8 cellular contexts compared by ENCODE assay signal in genomic region chr1:151164732-151165280, GRCh38. TPM values are rescaled to one million over a fixed set of nuclear protein-coding genes. Genes with fewer than 3 reads are reported as not detected.
A peak's percentile ranks its signal among the peaks of the same experiment; 100 is the strongest.
DNase-seq lines count a peak whose midpoint lies in the region; ATAC-seq and TF ChIP-seq lines count a peak whose summit lies in the region.

No MANE protein-coding gene starts in this region.

- intact Hi-C loops in colonic mucosa (cut with DNase I): no loop called here

- H3K36me3 Mint-ChIP-seq in stimulated activated naive CD8-positive, alpha-beta T cell treated with anti-CD3 and anti-CD28 coated beads, Interleukin-15, Interleukin-2, amounts not matched to agents 100 ng/mL and 50 ng/mL, for 24 hours (ENCODE audit: low read depth): peaks cover 69% of the 10 kb centered on the region
- peaks cover 16% of the 10 kb centered on the region for H3K36me3 Mint-ChIP-seq in mesothelial cell of epicardium

- ATAC-seq in stimulated activated naive CD8-positive, alpha-beta T cell treated with anti-CD3 and anti-CD28 coated beads, Interleukin-15, Interleukin-2, amounts not matched to agents 100 U/mL and 50 U/mL, for 24 hours: no peak
- ATAC-seq in HG02623 (IDR thresholded peaks at IDR 0.05; ENCODE audit: unreplicated experiment): no peak

- no peaks in the 10 kb centered on the region for H3K9me3 ChIP-seq in colonic mucosa

- H3K27me3 Mint-ChIP-seq in stimulated activated naive CD8-positive, alpha-beta T cell treated with anti-CD3 and anti-CD28 coated beads, Interleukin-15, Interleukin-2, amounts not matched to agents 100 ng/mL and 50 ng/mL, for 24 hours: no peaks in the 10 kb centered on the region
- peaks cover 2% of the 10 kb centered on the region for H3K27me3 Mint-ChIP-seq in mesothelial cell of epicardium (ENCODE audit: low read depth)

- no peaks in the 10 kb centered on the region for H3K36me3 ChIP-seq in colonic mucosa

- peak overlapping the region; percentile 45 for H3K27ac ChIP-seq in colonic mucosa

- H3K27me3 ChIP-seq in colonic mucosa: no peaks in the 10 kb centered on the region

- H3K9ac ChIP-seq in colonic mucosa (ENCODE audit: low read depth in 2 of 2, low read length in 2 of 2): peak overlapping the region; percentile 61 to 78

- in situ Hi-C loops in GM13976 (cut with MboI; ENCODE audit: low sequenced_read_pairs, unreplicated experiment): no loop called here

- peak overlapping the region; percentile 98 for H3K27ac Mint-ChIP-seq in stimulated activated naive CD8-positive, alpha-beta T cell treated with anti-CD3 and anti-CD28 coated beads, Interleukin-15, Interleukin-2, amounts not matched to agents 100 ng/mL and 50 ng/mL, for 24 hours
- peak overlapping the region; percentile 98 for H3K27ac Mint-ChIP-seq in mesothelial cell of epicardium

- peak overlapping the region; percentile 83 for H3K4me3 ChIP-seq in colonic mucosa

- H3K4me1 ChIP-seq in colonic mucosa: peaks cover 11% of the 10 kb centered on the region

- H3K4me1 Mint-ChIP-seq in stimulated activated naive CD8-positive, alpha-beta T cell treated with anti-CD3 and anti-CD28 coated beads, Interleukin-15, Interleukin-2, amounts not matched to agents 100 ng/mL and 50 ng/mL, for 24 hours (ENCODE audit: low read depth): peaks cover 65% of the 10 kb centered on the region
- peaks cover 22% of the 10 kb centered on the region for H3K4me1 Mint-ChIP-seq in mesothelial cell of epicardium

- TF ChIP-seq CTCF in colonic mucosa (IDR thresholded peaks at IDR 0.05): no peak
- no peak for TF ChIP-seq CTCF in mesothelial cell of epicardium (IDR thresholded peaks at IDR 0.05; ENCODE audit: unreplicated experiment)
- TF ChIP-seq CTCF in GM13976 (IDR thresholded peaks at IDR 0.05; ENCODE audit: borderline replicate concordance, control extremely low read depth, extremely low read depth, insufficient read depth, missing control alignments): no peak

- peak overlapping the region; percentile 95 for H3K4me3 Mint-ChIP-seq in stimulated activated naive CD8-positive, alpha-beta T cell treated with anti-CD3 and anti-CD28 coated beads, Interleukin-15, Interleukin-2, amounts not matched to agents 100 ng/mL and 50 ng/mL, for 24 hours
- peak overlapping the region; percentile 98 for H3K4me3 Mint-ChIP-seq in mesothelial cell of epicardium

- no peak for DNase-seq in stimulated activated naive CD8-positive, alpha-beta T cell treated with anti-CD3 and anti-CD28 coated beads, Interleukin-15, Interleukin-2, amounts not matched to agents 100 U/mL and 50 U/mL, for 24 hours
- DNase-seq in colonic mucosa (no peak), mesothelial cell of epicardium (ENCODE audit: low spot score in 2 of 2, unreplicated experiment in 2 of 2) (no peak), OCI-M1 (lab: John Stamatoyannopoulos, UW) (no peak), iPS-NIHi7 (ENCODE audit: extremely low spot score) (no peak), GM13976 (ENCODE audit: low spot score) (no peak)

- H3K9me3 Mint-ChIP-seq in stimulated activated naive CD8-positive, alpha-beta T cell treated with anti-CD3 and anti-CD28 coated beads, Interleukin-15, Interleukin-2, amounts not matched to agents 100 ng/mL and 50 ng/mL, for 24 hours: no peaks in the 10 kb centered on the region
- H3K9me3 Mint-ChIP-seq in mesothelial cell of epicardium: no peaks in the 10 kb centered on the region

RNA-seq across cellular contexts. Expression of gene LYSMD1, which starts 0.9 kb away (rescaled TPM):
- 1 to 10 TPM; 6.8 to 7.2 TPM for total RNA-seq in colonic mucosa
- 9.9 to 11.8 TPM (median 11.4 TPM) in 3 replicates for total RNA-seq in mesothelial cell of epicardium

RNA-seq across cellular contexts. Expression of gene SCNM1, which starts 1.1 kb away (rescaled TPM):
- 10 to 100 TPM; 22.7 to 31.8 TPM for total RNA-seq in colonic mucosa
- total RNA-seq in mesothelial cell of epicardium: 34.9 to 37.1 TPM (median 36.9 TPM) in 3 replicates

RNA-seq across cellular contexts. Expression of gene TNFAIP8L2, which starts 8.4 kb away (rescaled TPM):
- total RNA-seq in colonic mucosa (1 to 10 TPM in 1 of 2 donors, under 1 TPM in 1; 0.72 to 1.2 TPM), mesothelial cell of epicardium (not detected in 3 replicates)

RNA-seq across cellular contexts. Expression of gene TMOD4, which starts 11.0 kb away (rescaled TPM):
- total RNA-seq in colonic mucosa: under 1 TPM in 1 of 2 donors, not detected in 1; 0.67 TPM
- 0.77 to 1.7 TPM (median 1.1 TPM) in 3 replicates for total RNA-seq in mesothelial cell of epicardium

RNA-seq across cellular contexts. Expression of gene SEMA6C, which starts 18.4 kb away (rescaled TPM):
- total RNA-seq in colonic mucosa (1 to 10 TPM; 1.6 to 3.2 TPM), mesothelial cell of epicardium (14.9 to 15.0 TPM (median 14.9 TPM) in 3 replicates)
